10 cellular contexts compared by ENCODE assay signal in the genomic region with DNA sequence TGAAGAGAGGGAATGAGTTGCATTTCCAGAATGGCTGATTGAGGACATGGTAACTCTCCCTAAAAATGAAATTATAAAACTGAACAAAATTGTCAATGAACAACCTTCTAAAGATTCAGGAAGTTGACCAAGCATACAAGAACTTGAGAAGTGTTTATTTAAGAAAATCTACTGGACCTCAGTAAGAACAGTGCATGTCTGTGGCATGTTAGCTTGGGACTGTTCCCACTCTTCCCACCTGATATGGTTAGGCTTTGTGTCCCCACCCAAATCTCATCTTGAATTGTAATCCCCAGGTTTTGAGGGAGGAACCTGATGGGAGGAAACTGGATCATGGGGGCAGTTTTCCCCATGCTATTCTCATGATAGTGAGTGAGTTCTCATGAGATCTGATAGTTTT. TPM values are rescaled to one million over a fixed set of nuclear protein-coding genes. Genes with fewer than 3 reads are reported as not detected.
"Had no signal": no experiment of that assay in that cellular context is flagged by ENCODE, and none has a peak within 500 bp of the region (broad histone marks: within the 10 kb centered on the region; RNA-seq: fewer than 3 reads in every experiment).

No MANE protein-coding gene starts in this region.

- ATAC-seq: K562 had no signal

- DNase-seq: GM23248, GOT3, H7, HCEC 1CT, HFFc6, IMR-90, KG1 had no signal

- H2AFZ ChIP-seq: GM23248 had no signal

- H3K4me3 Mint-ChIP-seq: HFFc6 had no signal

- H3K27ac ChIP-seq: GM23248 had no signal

- H3K4me3 ChIP-seq: GM23248, K562 had no signal

- H3K9ac ChIP-seq: GM23248 had no signal

- FAIRE-seq: HTR-8/SVneo, K562 had no signal

- H3K27ac Mint-ChIP-seq: HFFc6 had no signal

RNA-seq across cellular contexts. Expression of gene MS4A13, which starts 15.3 kb away (rescaled TPM):
- total RNA-seq: GM23248, H7, HFFc6, HT-29, IMR-90, K562 had no signal
- polyA plus RNA-seq: GM23248, IMR-90 had no signal

RNA-seq across cellular contexts. Expression of gene MS4A12, which starts 37.9 kb away (rescaled TPM):
- total RNA-seq: GM23248, H7, HT-29, IMR-90, K562 had no signal
- polyA plus RNA-seq: GM23248, IMR-90, K562 had no signal
